1 cellular context compared by ENCODE assay signal in the genomic region with DNA sequence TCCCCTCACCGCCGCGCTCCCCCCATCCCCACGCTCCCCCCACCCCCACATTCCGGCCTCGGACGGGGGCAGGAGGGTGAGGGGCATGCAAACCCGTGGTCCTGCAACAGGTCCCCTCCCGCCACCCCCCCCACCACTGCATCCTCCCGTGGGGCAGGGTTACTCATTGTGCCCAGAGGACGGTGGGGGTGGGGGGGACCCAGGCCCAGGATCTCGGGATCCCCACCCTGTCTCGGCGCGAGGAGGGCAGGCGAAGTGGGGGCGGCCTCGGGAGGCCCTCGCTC.
A peak's percentile ranks its signal among the peaks of the same experiment; 100 is the strongest.
TF ChIP-seq lines count a peak whose summit lies in the region.

No MANE protein-coding gene starts in this region.

TF ChIP-seq in K562, 482 proteins besides CTCF, POLR2A, EP300 and RAD21:
- TF ChIP-seq COPS2 (conservative IDR thresholded peaks at IDR 0.05), result no peak
- TF ChIP-seq ZNF140 (CRISPR knock-in tag; IDR thresholded peaks at IDR 0.05), result no peak
- TF ChIP-seq, protein P1, sequence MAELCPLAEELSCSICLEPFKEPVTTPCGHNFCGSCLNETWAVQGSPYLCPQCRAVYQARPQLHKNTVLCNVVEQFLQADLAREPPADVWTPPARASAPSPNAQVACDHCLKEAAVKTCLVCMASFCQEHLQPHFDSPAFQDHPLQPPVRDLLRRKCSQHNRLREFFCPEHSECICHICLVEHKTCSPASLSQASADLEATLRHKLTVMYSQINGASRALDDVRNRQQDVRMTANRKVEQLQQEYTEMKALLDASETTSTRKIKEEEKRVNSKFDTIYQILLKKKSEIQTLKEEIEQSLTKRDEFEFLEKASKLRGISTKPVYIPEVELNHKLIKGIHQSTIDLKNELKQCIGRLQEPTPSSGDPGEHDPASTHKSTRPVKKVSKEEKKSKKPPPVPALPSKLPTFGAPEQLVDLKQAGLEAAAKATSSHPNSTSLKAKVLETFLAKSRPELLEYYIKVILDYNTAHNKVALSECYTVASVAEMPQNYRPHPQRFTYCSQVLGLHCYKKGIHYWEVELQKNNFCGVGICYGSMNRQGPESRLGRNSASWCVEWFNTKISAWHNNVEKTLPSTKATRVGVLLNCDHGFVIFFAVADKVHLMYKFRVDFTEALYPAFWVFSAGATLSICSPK (IDR thresholded peaks at IDR 0.05; ENCODE audit: borderline replicate concordance), result no peak
- TF ChIP-seq, protein P2, sequence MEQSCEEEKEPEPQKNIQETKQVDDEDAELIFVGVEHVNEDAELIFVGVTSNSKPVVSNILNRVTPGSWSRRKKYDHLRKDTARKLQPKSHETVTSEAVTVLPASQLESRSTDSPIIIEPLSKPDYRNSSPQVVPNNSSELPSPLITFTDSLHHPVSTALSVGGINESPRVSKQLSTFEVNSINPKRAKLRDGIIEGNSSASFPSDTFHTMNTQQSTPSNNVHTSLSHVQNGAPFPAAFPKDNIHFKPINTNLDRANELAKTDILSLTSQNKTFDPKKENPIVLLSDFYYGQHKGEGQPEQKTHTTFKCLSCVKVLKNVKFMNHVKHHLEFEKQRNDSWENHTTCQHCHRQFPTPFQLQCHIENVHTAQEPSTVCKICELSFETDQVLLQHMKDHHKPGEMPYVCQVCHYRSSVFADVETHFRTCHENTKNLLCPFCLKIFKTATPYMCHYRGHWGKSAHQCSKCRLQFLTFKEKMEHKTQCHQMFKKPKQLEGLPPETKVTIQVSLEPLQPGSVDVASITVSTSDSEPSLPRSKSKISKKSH (CRISPR knock-in tag; IDR thresholded peaks at IDR 0.05), result no peak
- no peak for TF ChIP-seq CREBBP (IDR thresholded peaks at IDR 0.05; ENCODE audit: low read depth, low read length)
- peak; percentile 5 for TF ChIP-seq PCBP1 (IDR thresholded peaks at IDR 0.05; ENCODE audit: low read depth, low read length, poor library complexity, severe bottlenecking)
- TF ChIP-seq, protein P3, sequence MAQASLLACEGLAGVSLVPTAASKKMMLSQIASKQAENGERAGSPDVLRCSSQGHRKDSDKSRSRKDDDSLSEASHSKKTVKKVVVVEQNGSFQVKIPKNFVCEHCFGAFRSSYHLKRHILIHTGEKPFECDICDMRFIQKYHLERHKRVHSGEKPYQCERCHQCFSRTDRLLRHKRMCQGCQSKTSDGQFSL (CRISPR knock-in tag; IDR thresholded peaks at IDR 0.05), result no peak
- TF ChIP-seq, protein P3 (tag; IDR thresholded peaks at IDR 0.05), result peak in 1 of 2 experiments; percentile 50; a peak in 2 of 4 replicates
- TF ChIP-seq, protein P4, sequence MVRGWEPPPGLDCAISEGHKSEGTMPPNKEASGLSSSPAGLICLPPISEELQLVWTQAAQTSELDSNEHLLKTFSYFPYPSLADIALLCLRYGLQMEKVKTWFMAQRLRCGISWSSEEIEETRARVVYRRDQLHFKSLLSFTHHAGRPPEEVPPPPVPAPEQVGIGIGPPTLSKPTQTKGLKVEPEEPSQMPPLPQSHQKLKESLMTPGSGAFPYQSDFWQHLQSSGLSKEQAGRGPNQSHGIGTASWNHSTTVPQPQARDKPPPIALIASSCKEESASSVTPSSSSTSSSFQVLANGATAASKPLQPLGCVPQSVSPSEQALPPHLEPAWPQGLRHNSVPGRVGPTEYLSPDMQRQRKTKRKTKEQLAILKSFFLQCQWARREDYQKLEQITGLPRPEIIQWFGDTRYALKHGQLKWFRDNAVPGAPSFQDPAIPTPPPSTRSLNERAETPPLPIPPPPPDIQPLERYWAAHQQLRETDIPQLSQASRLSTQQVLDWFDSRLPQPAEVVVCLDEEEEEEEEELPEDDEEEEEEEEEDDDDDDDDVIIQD (CRISPR knock-in tag; IDR thresholded peaks at IDR 0.05), result no peak
- TF ChIP-seq POLR2G (IDR thresholded peaks at IDR 0.05; ENCODE audit: low read depth, low read length), result no peak
- TF ChIP-seq NR2C2 (CRISPR knock-in tag; IDR thresholded peaks at IDR 0.05), result 0 out of 2 replicates have a peak, but pooled peaks have one; percentile 28
- no peak for TF ChIP-seq NR2C2 (tag; IDR thresholded peaks at IDR 0.05)
- TF ChIP-seq KDM2B (CRISPR knock-in tag; IDR thresholded peaks at IDR 0.05), result no peak
TF ChIP-seq in K562: peak in this region for 3.
